ENCODE assay signal across 12 cellular contexts in the genomic region with DNA sequence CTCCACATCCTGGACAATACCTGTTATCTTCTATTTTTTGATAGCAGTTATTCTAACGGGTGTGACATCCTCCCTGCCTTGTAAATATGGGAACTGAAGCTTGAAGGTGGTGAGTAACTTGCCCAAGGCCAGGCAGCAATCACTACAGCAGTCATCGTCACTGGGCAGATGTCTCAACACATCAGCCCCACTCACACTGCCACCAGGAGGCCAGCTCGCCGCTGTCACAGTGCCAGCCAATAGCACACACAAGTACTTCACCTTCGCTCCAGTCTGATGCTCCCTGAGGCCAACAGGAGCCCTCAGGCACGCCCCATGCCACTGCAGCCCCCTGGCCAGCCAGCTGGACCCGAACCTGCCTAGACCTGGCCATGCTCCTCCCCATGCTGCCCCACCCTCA. TPM values are rescaled to one million over a fixed set of nuclear protein-coding genes. Genes with fewer than 3 reads are reported as not detected.
A peak's percentile ranks its signal among the peaks of the same experiment; 100 is the strongest.
DNase-seq lines count a peak whose midpoint lies in the region; ATAC-seq and TF ChIP-seq lines count a peak whose summit lies in the region.
"Had no signal": no experiment of that assay in that cellular context is flagged by ENCODE, and none has a peak within 500 bp of the region (broad histone marks: within the 10 kb centered on the region; RNA-seq: fewer than 3 reads in every experiment).

No MANE protein-coding gene starts in this region.

- peak overlapping the region; percentile 9 for H3K27ac ChIP-seq in right cardiac atrium (ENCODE audit: low read length)
- no peak overlapping the region for H3K27ac ChIP-seq in left lung
- H3K27ac ChIP-seq: gastroesophageal sphincter had no signal

- WGBS in right cardiac atrium = 39% methylated on average over 7 of the region's 7 CpGs

- no peaks in the 10 kb centered on the region for H3K9me3 ChIP-seq in right cardiac atrium (ENCODE audit: control insufficient read depth, low read length)
- H3K9me3 ChIP-seq in left lung = peaks cover 0 to 16% of the 10 kb centered on the region in 2 donors

- H3K27me3 ChIP-seq in right cardiac atrium (ENCODE audit: control insufficient read depth, insufficient read depth) = no peaks in the 10 kb centered on the region
- H3K27me3 ChIP-seq in left lung = no peaks in the 10 kb centered on the region
- H3K27me3 ChIP-seq: gastroesophageal sphincter had no signal

- no peaks in the 10 kb centered on the region for H3K36me3 ChIP-seq in left lung
- H3K36me3 ChIP-seq: gastroesophageal sphincter had no signal

- peak; percentile 30 to 48 for ATAC-seq in right cardiac atrium
- ATAC-seq in left lung = no peak
- ATAC-seq: activated naive CD8-positive, alpha-beta T cell treated with anti-CD3 and anti-CD28 coated beads, Interleukin-2, amount 50 U/mL, for 24 hours; gastroesophageal sphincter had no signal

- H3K4me3 ChIP-seq in right cardiac atrium (ENCODE audit: low read length) (no peak overlapping the region), left lung (no peak overlapping the region)
- H3K4me3 ChIP-seq: gastroesophageal sphincter had no signal

- no peak for TF ChIP-seq CTCF in left lung (IDR thresholded peaks at IDR 0.05)

- H3K4me1 ChIP-seq in right cardiac atrium (ENCODE audit: control insufficient read depth, insufficient read depth, low read length) = no peaks in the 10 kb centered on the region
- H3K4me1 ChIP-seq in left lung = peaks cover 0 to 15% of the 10 kb centered on the region in 2 donors

- intact Hi-C loops in right cardiac atrium (cut with DNase I) (no loop called here), left lung (cut with DNase I) (no loop called here)

- DNase-seq in COLO668 (lab: John Stamatoyannopoulos, UW; ENCODE audit: unreplicated experiment) (peak; percentile 85), HT-29 (ENCODE audit: low spot score) (peak; percentile 50), SHP77 (lab: John Stamatoyannopoulos, UW) (peak; percentile 41 to 76), right cardiac atrium (peak; percentile 60 to 87 (median 86)), left lung (no peak), iPS-NIHi11 (ENCODE audit: low spot score) (no peak), NCI-H526 treated with DMSO at 0.1 percent for 48 hours (lab: John Stamatoyannopoulos, UW) (no peak), NK-92 (lab: John Stamatoyannopoulos, UW; ENCODE audit: unreplicated experiment) (no peak)
- DNase-seq: activated naive CD8-positive, alpha-beta T cell treated with anti-CD3 and anti-CD28 coated beads, Interleukin-2, amount 50 U/mL, for 24 hours; occipital lobe; stimulated activated CD8-positive, alpha-beta memory T cell treated with anti-CD3 and anti-CD28 coated beads, Interleukin-4, amount 100 ng/mL, for 48 hours had no signal

RNA-seq across cellular contexts. Expression of gene TTLL1, which starts 4.9 kb away (rescaled TPM):
- total RNA-seq in HT-29 (2014; rRNA removed; shearing (Covaris generic)) = 1.6 and 2.5 TPM in 2 replicates
- total RNA-seq in right cardiac atrium = 1 to 10 TPM; 4.2 to 6.8 (median 6.2) TPM
- polyA plus RNA-seq in right cardiac atrium = 6.0 TPM
- total RNA-seq in left lung = 1 to 10 TPM; 5.3 to 6.0 TPM

RNA-seq across cellular contexts. Expression of gene BIK, which starts 16.5 kb away (rescaled TPM):
- total RNA-seq in HT-29 (2014; rRNA removed; shearing (Covaris generic)) = 3.9 and 4.2 TPM in 2 replicates
- total RNA-seq in right cardiac atrium = under 1 TPM in 3 of 4 donors, not detected in 1; 0.31 to 0.34 (median 0.32) TPM
- polyA plus RNA-seq in right cardiac atrium = 0.52 TPM
- 1 to 10 TPM; 2.0 to 3.1 TPM for total RNA-seq in left lung
- total RNA-seq: occipital lobe had no signal

RNA-seq across cellular contexts. Expression of gene MCAT, which starts 49.1 kb away (rescaled TPM):
- 40.9 and 43.1 TPM in 2 replicates for total RNA-seq in HT-29 (2014; rRNA removed; shearing (Covaris generic))
- total RNA-seq in right cardiac atrium = 10 to 100 TPM; 12.5 to 13.8 (median 13.6) TPM
- 14.5 TPM for polyA plus RNA-seq in right cardiac atrium
- total RNA-seq in left lung = 10 to 100 TPM; 15.0 to 16.6 TPM

RNA-seq across cellular contexts. Expression of gene TSPO, which starts 57.3 kb away (rescaled TPM):
- total RNA-seq in HT-29 (2014; rRNA removed; shearing (Covaris generic)) = 516 and 532 TPM in 2 replicates
- total RNA-seq in right cardiac atrium (100 to 1,000 TPM in 1 of 4 donors, 10 to 100 TPM in 3; 69.6 to 102 (median 93.0) TPM), left lung (100 to 1,000 TPM; 195 to 276 TPM)
- 152 TPM for polyA plus RNA-seq in right cardiac atrium

Comparison
In these comparisons a context has a peak if more than half of its experiments do, and no peak if none do; other contexts are left out.
1. DNase-seq: peak in COLO668 (single experiment), HT-29 (single experiment), SHP77 (2 of 2) and right cardiac atrium (3 of 3); none in left lung (0 of 2), iPS-NIHi11 (single experiment), NCI-H526 treated with DMSO at 0.1 percent for 48 hours (single experiment) and NK-92 (single experiment).